ENCODE assay signal across 18 cellular contexts in genomic region chr2:96890252-96890651, GRCh38. TPM values are rescaled to one million over a fixed set of nuclear protein-coding genes. Genes with fewer than 3 reads are reported as not detected.
A peak's percentile ranks its signal among the peaks of the same experiment; 100 is the strongest.
DNase-seq lines count a peak whose midpoint lies in the region; ATAC-seq and TF ChIP-seq lines count a peak whose summit lies in the region.
"Had no signal": no experiment of that assay in that cellular context is flagged by ENCODE, and none has a peak within 500 bp of the region (broad histone marks: within the 10 kb centered on the region; RNA-seq: fewer than 3 reads in every experiment).

No MANE protein-coding gene starts in this region.

- no peak overlapping the region for H3K4me3 Mint-ChIP-seq in CD4-positive, CD25-positive, alpha-beta regulatory T cell
- H3K4me3 Mint-ChIP-seq in mesothelial cell of epicardium, result no peak overlapping the region

- H3K79me2 ChIP-seq in smooth muscle cell (ENCODE audit: low read depth), result no peaks in the 10 kb centered on the region

- no peak for ATAC-seq in CD4-positive, CD25-positive, alpha-beta regulatory T cell (ENCODE audit: low read depth in 2 of 2)
- ATAC-seq in HG03354 (IDR thresholded peaks at IDR 0.05; ENCODE audit: poor library complexity, severe bottlenecking, unreplicated experiment), result no peak
- ATAC-seq: HCT116 had no signal

- H3K9ac ChIP-seq in smooth muscle cell (ENCODE audit: low read depth), result no peak overlapping the region

- peak overlapping the region in 2 of 3 donors; percentile 90 to 92 for H3K27ac Mint-ChIP-seq in CD4-positive, CD25-positive, alpha-beta regulatory T cell
- peak overlapping the region; percentile 91 for H3K27ac Mint-ChIP-seq in mesothelial cell of epicardium

- H3K4me2 ChIP-seq in smooth muscle cell, result peak overlapping the region; percentile 59
- H3K4me2 ChIP-seq: PC-9 had no signal

- no peak overlapping the region for H3K4me3 ChIP-seq in CD4-positive, CD25-positive, alpha-beta regulatory T cell (ENCODE audit: low read depth, low read length)
- H3K4me3 ChIP-seq in ascending aorta (no peak overlapping the region), smooth muscle cell (no peak overlapping the region)
- H3K4me3 ChIP-seq: PC-9 had no signal

- peaks cover 33% of the 10 kb centered on the region for H3F3A ChIP-seq in smooth muscle cell (ENCODE audit: low read depth)

- in situ Hi-C loops in KBM-7 (cut with MboI; ENCODE audit: low pct_unique_long_range_greater_than_20kb, low sequenced_read_pairs), result no loop called here

- H3K9me3 Mint-ChIP-seq in CD4-positive, CD25-positive, alpha-beta regulatory T cell, result no peaks in the 10 kb centered on the region
- H3K9me3 Mint-ChIP-seq in mesothelial cell of epicardium, result no peaks in the 10 kb centered on the region

- H3K4me1 ChIP-seq in CD4-positive, CD25-positive, alpha-beta regulatory T cell (ENCODE audit: control insufficient read depth, insufficient read depth, low read length, poor library complexity, severe bottlenecking), result peaks cover 20% of the 10 kb centered on the region
- H3K4me1 ChIP-seq in ascending aorta, result peaks cover 26 to 48% of the 10 kb centered on the region in 2 donors
- H3K4me1 ChIP-seq in smooth muscle cell (ENCODE audit: low read depth), result peaks cover 38% of the 10 kb centered on the region

- TF ChIP-seq CTCF in ascending aorta (IDR thresholded peaks at IDR 0.05) (no peak), mesothelial cell of epicardium (IDR thresholded peaks at IDR 0.05; ENCODE audit: unreplicated experiment) (no peak), smooth muscle cell (IDR thresholded peaks at IDR 0.05; ENCODE audit: borderline replicate concordance, insufficient read depth, poor library complexity, severe bottlenecking) (no peak)

- no peaks in the 10 kb centered on the region for H3K36me3 ChIP-seq in CD4-positive, CD25-positive, alpha-beta regulatory T cell (ENCODE audit: control insufficient read depth, insufficient read depth, low read length)
- no peaks in the 10 kb centered on the region for H3K36me3 ChIP-seq in ascending aorta
- no peaks in the 10 kb centered on the region for H3K36me3 ChIP-seq in smooth muscle cell (ENCODE audit: low read depth)

- H3K4me1 Mint-ChIP-seq in CD4-positive, CD25-positive, alpha-beta regulatory T cell, result peaks cover 5 to 65% (median 12%) of the 10 kb centered on the region in 4 donors
- peaks cover 61% of the 10 kb centered on the region for H3K4me1 Mint-ChIP-seq in mesothelial cell of epicardium

- intact Hi-C loops in ascending aorta (cut with DNase I), result no loop called here

- H3K27me3 Mint-ChIP-seq in CD4-positive, CD25-positive, alpha-beta regulatory T cell, result no peaks in the 10 kb centered on the region
- no peaks in the 10 kb centered on the region for H3K27me3 Mint-ChIP-seq in mesothelial cell of epicardium (ENCODE audit: low read depth)
- H3K27me3 Mint-ChIP-seq: CD4-positive, alpha-beta memory T cell had no signal

- no peaks in the 10 kb centered on the region for H3K27me3 ChIP-seq in CD4-positive, CD25-positive, alpha-beta regulatory T cell (ENCODE audit: control insufficient read depth, insufficient read depth, low read length)
- no peaks in the 10 kb centered on the region for H3K27me3 ChIP-seq in ascending aorta
- H3K27me3 ChIP-seq in smooth muscle cell (ENCODE audit: low read depth), result no peaks in the 10 kb centered on the region

- H3K36me3 Mint-ChIP-seq in CD4-positive, CD25-positive, alpha-beta regulatory T cell, result no peaks in the 10 kb centered on the region
- no peaks in the 10 kb centered on the region for H3K36me3 Mint-ChIP-seq in mesothelial cell of epicardium
- H3K36me3 Mint-ChIP-seq: CD4-positive, alpha-beta memory T cell had no signal

- no peak overlapping the region for H2AFZ ChIP-seq in smooth muscle cell (ENCODE audit: low read depth)
- H2AFZ ChIP-seq: PC-9 had no signal

- no peaks in the 10 kb centered on the region for H3K9me3 ChIP-seq in CD4-positive, CD25-positive, alpha-beta regulatory T cell (ENCODE audit: control insufficient read depth in 2 of 2, low read length in 2 of 2)
- H3K9me3 ChIP-seq in ascending aorta, result no peaks in the 10 kb centered on the region
- H3K9me3 ChIP-seq in smooth muscle cell (replicated peaks; ENCODE audit: low read depth), result no peaks in the 10 kb centered on the region

- 66% methylated on average over 7 of the region's 7 CpGs for WGBS in smooth muscle cell (ENCODE audit: low lambda C conversion rate)

- H3K27ac ChIP-seq in CD4-positive, CD25-positive, alpha-beta regulatory T cell (ENCODE audit: insufficient read depth, low read length, poor library complexity, severe bottlenecking), result no peak overlapping the region
- H3K27ac ChIP-seq in ascending aorta (peak overlapping the region; percentile 64 to 74), smooth muscle cell (ENCODE audit: low read depth) (peak overlapping the region; percentile 63)
- H3K27ac ChIP-seq: PC-9 had no signal

- DNase-seq in CD4-positive, CD25-positive, alpha-beta regulatory T cell, result no peak
- DNase-seq in ascending aorta (ENCODE audit: low spot score in 2 of 2) (no peak), mesothelial cell of epicardium (ENCODE audit: low spot score in 2 of 2, unreplicated experiment in 2 of 2) (no peak), smooth muscle cell (lab: John Stamatoyannopoulos, UW; ENCODE audit: unreplicated experiment) (no peak), midbrain (lab: John Stamatoyannopoulos, UW) (no peak), HuH-7 (ENCODE audit: low spot score) (no peak), KBM-7 (no peak)
- DNase-seq: AML-193; CD4-positive, alpha-beta memory T cell; Karpas-422; MM.1S; NCI-H1105; NCI-H1694 treated with DMSO at 0.1 percent for 48 hours; NCI-H446 treated with DMSO at 0.1 percent for 48 hours; NCI-H774; PC-9 had no signal

- H4K20me1 ChIP-seq in smooth muscle cell (ENCODE audit: low read depth), result no peaks in the 10 kb centered on the region

RNA-seq across cellular contexts. Expression of gene SEMA4C, which starts 20.4 kb away (rescaled TPM):
- total RNA-seq in CD4-positive, CD25-positive, alpha-beta regulatory T cell, result 23.3 TPM
- 1 to 10 TPM; 1.3 to 3.1 (median 2.2) TPM for polyA plus RNA-seq in CD4-positive, CD25-positive, alpha-beta regulatory T cell
- total RNA-seq in ascending aorta (56.9 TPM), mesothelial cell of epicardium (98.6 to 103 TPM (median 102 TPM) in 3 replicates), smooth muscle cell (41.0 and 42.0 TPM in 2 replicates)
- polyA plus RNA-seq in smooth muscle cell, result 39.3 and 40.7 TPM in 2 replicates

RNA-seq across cellular contexts. Expression of gene ANKRD39, which starts 32.4 kb away (rescaled TPM):
- 31.9 TPM for total RNA-seq in CD4-positive, CD25-positive, alpha-beta regulatory T cell
- polyA plus RNA-seq in CD4-positive, CD25-positive, alpha-beta regulatory T cell, result 10 to 100 TPM; 30.2 to 44.4 (median 37.6) TPM
- total RNA-seq in ascending aorta (2.3 TPM), mesothelial cell of epicardium (15.9 to 17.6 TPM (median 17.4 TPM) in 3 replicates), smooth muscle cell (7.9 and 9.6 TPM in 2 replicates)
- polyA plus RNA-seq in smooth muscle cell, result 16.5 and 19.1 TPM in 2 replicates

RNA-seq across cellular contexts. Expression of gene ANKRD23, which starts 46.4 kb away (rescaled TPM):
- total RNA-seq in CD4-positive, CD25-positive, alpha-beta regulatory T cell, result 16.4 TPM
- 1 to 10 TPM in 1 of 4 donors, under 1 TPM in 3; 0.68 to 1.1 (median 0.90) TPM for polyA plus RNA-seq in CD4-positive, CD25-positive, alpha-beta regulatory T cell
- 4.0 TPM for total RNA-seq in ascending aorta
- 10.1 to 12.5 TPM (median 12.5 TPM) in 3 replicates for total RNA-seq in mesothelial cell of epicardium
- 1.6 and 5.6 TPM in 2 replicates for total RNA-seq in smooth muscle cell
- polyA plus RNA-seq in smooth muscle cell, result 1.7 and 3.5 TPM in 2 replicates
